Comparison of ENCODE assay signal across 1 cellular context in the genomic region with DNA sequence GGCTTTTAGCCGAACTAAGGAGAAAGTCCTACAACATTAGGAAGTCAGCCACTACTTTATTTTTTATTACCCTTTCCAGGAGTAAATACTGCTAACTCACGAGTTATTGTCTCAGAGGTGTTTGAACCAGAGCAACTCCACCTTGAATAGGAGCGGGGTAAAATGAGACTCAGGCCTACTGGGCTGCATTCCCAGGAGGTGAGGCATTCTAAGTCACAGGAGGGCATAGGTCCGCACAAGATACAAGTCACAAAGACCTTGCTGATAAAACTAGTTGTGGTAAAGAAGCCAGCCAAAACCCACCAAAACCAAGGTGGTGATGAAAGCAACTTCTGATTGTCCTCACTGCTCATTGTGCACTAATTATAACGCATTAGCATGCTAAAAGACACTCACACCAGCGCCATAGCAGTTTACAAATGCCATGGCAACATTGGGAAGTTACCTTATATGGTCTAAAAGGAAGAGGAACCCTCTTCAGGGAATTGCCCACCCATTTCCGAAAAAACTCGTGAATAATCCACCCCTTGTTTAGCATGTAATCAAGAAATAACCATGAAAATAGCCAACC.
TF ChIP-seq lines count a peak whose summit lies in the region.

No MANE protein-coding gene starts in this region.

TF ChIP-seq in GM12878, 131 proteins besides CTCF, POLR2A, EP300 and RAD21 (continued from another document):
- TF ChIP-seq GATAD2B (conservative IDR thresholded peaks at IDR 0.05; ENCODE audit: low read depth) (no peak), RAD51 (IDR thresholded peaks at IDR 0.05) (no peak), STAT3 (IDR thresholded peaks at IDR 0.05; ENCODE audit: low read depth, low read length) (no peak), MTA2 (IDR thresholded peaks at IDR 0.05; ENCODE audit: low read depth) (peak; percentile 70), ZNF384 (IDR thresholded peaks at IDR 0.05; ENCODE audit: borderline replicate concordance, low read depth, low read length) (no peak), FOXK2 (IDR thresholded peaks at IDR 0.05) (no peak), SUPT20H (IDR thresholded peaks at IDR 0.05; ENCODE audit: borderline replicate concordance, control insufficient read depth, low read depth, low read length) (no peak), EZH2 (IDR thresholded peaks at IDR 0.05; ENCODE audit: borderline replicate concordance, control insufficient read depth, low read depth, low read length) (no peak), RFX5 (IDR thresholded peaks at IDR 0.05; ENCODE audit: low read depth, low read length) (no peak), STAT1 (conservative IDR thresholded peaks at IDR 0.05) (no peak), NR2C2 (IDR thresholded peaks at IDR 0.05; ENCODE audit: borderline replicate concordance, control insufficient read depth, insufficient read length, low read depth) (no peak), LARP7 (IDR thresholded peaks at IDR 0.05) (no peak), BMI1 (IDR thresholded peaks at IDR 0.05; ENCODE audit: borderline replicate concordance) (peak; percentile 53; the same call in 1 of the 2 replicates), ATF7 (IDR thresholded peaks at IDR 0.05; ENCODE audit: low read depth) (no peak), ESRRA (IDR thresholded peaks at IDR 0.05; ENCODE audit: low read length) (no peak), ZNF274 (IDR thresholded peaks at IDR 0.05; ENCODE audit: insufficient read depth, insufficient read length) (no peak), RB1 (IDR thresholded peaks at IDR 0.05; ENCODE audit: borderline replicate concordance) (no peak), BCL3 (IDR thresholded peaks at IDR 0.05; ENCODE audit: borderline replicate concordance, insufficient read depth, low read depth, low read length, poor library complexity, severe bottlenecking) (no peak), SMARCA5 (IDR thresholded peaks at IDR 0.05) (no peak), SP1 (IDR thresholded peaks at IDR 0.05; ENCODE audit: low read depth, low read length) (no peak), MEF2B (IDR thresholded peaks at IDR 0.05; ENCODE audit: partially characterized antibody, poor library complexity, severe bottlenecking) (peak; percentile 11), RELB (IDR thresholded peaks at IDR 0.05; ENCODE audit: low read depth) (no peak), BHLHE40 (IDR thresholded peaks at IDR 0.05; ENCODE audit: borderline replicate concordance in 1 of 2, low read depth in 2 of 2, low read length in 1 of 2) (peak in 1 of 2 experiments; percentile 19; a peak in 1 of 4 replicates)
- TF ChIP-seq, protein P1, sequence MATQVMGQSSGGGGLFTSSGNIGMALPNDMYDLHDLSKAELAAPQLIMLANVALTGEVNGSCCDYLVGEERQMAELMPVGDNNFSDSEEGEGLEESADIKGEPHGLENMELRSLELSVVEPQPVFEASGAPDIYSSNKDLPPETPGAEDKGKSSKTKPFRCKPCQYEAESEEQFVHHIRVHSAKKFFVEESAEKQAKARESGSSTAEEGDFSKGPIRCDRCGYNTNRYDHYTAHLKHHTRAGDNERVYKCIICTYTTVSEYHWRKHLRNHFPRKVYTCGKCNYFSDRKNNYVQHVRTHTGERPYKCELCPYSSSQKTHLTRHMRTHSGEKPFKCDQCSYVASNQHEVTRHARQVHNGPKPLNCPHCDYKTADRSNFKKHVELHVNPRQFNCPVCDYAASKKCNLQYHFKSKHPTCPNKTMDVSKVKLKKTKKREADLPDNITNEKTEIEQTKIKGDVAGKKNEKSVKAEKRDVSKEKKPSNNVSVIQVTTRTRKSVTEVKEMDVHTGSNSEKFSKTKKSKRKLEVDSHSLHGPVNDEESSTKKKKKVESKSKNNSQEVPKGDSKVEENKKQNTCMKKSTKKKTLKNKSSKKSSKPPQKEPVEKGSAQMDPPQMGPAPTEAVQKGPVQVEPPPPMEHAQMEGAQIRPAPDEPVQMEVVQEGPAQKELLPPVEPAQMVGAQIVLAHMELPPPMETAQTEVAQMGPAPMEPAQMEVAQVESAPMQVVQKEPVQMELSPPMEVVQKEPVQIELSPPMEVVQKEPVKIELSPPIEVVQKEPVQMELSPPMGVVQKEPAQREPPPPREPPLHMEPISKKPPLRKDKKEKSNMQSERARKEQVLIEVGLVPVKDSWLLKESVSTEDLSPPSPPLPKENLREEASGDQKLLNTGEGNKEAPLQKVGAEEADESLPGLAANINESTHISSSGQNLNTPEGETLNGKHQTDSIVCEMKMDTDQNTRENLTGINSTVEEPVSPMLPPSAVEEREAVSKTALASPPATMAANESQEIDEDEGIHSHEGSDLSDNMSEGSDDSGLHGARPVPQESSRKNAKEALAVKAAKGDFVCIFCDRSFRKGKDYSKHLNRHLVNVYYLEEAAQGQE (IDR thresholded peaks at IDR 0.05; ENCODE audit: low read depth, low read length), result no peak
- TF ChIP-seq, protein P2, sequence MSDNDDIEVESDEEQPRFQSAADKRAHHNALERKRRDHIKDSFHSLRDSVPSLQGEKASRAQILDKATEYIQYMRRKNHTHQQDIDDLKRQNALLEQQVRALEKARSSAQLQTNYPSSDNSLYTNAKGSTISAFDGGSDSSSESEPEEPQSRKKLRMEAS (IDR thresholded peaks at IDR 0.05; ENCODE audit: low read depth, low read length), result no peak
- TF ChIP-seq, protein P3, sequence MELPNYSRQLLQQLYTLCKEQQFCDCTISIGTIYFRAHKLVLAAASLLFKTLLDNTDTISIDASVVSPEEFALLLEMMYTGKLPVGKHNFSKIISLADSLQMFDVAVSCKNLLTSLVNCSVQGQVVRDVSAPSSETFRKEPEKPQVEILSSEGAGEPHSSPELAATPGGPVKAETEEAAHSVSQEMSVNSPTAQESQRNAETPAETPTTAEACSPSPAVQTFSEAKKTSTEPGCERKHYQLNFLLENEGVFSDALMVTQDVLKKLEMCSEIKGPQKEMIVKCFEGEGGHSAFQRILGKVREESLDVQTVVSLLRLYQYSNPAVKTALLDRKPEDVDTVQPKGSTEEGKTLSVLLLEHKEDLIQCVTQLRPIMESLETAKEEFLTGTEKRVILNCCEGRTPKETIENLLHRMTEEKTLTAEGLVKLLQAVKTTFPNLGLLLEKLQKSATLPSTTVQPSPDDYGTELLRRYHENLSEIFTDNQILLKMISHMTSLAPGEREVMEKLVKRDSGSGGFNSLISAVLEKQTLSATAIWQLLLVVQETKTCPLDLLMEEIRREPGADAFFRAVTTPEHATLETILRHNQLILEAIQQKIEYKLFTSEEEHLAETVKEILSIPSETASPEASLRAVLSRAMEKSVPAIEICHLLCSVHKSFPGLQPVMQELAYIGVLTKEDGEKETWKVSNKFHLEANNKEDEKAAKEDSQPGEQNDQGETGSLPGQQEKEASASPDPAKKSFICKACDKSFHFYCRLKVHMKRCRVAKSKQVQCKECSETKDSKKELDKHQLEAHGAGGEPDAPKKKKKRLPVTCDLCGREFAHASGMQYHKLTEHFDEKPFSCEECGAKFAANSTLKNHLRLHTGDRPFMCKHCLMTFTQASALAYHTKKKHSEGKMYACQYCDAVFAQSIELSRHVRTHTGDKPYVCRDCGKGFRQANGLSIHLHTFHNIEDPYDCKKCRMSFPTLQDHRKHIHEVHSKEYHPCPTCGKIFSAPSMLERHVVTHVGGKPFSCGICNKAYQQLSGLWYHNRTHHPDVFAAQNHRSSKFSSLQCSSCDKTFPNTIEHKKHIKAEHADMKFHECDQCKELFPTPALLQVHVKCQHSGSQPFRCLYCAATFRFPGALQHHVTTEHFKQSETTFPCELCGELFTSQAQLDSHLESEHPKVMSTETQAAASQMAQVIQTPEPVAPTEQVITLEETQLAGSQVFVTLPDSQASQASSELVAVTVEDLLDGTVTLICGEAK (IDR thresholded peaks at IDR 0.05; ENCODE audit: borderline replicate concordance), result no peak
- TF ChIP-seq, protein P4, sequence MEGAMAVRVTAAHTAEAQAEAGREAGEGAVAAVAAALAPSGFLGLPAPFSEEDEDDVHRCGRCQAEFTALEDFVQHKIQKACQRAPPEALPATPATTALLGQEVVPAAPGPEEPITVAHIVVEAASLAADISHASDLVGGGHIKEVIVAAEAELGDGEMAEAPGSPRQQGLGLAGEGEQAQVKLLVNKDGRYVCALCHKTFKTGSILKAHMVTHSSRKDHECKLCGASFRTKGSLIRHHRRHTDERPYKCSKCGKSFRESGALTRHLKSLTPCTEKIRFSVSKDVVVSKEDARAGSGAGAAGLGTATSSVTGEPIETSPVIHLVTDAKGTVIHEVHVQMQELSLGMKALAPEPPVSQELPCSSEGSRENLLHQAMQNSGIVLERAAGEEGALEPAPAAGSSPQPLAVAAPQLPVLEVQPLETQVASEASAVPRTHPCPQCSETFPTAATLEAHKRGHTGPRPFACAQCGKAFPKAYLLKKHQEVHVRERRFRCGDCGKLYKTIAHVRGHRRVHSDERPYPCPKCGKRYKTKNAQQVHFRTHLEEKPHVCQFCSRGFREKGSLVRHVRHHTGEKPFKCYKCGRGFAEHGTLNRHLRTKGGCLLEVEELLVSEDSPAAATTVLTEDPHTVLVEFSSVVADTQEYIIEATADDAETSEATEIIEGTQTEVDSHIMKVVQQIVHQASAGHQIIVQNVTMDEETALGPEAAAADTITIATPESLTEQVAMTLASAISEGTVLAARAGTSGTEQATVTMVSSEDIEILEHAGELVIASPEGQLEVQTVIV (IDR thresholded peaks at IDR 0.05; ENCODE audit: borderline replicate concordance, partially characterized antibody), result no peak
- TF ChIP-seq, protein P5, sequence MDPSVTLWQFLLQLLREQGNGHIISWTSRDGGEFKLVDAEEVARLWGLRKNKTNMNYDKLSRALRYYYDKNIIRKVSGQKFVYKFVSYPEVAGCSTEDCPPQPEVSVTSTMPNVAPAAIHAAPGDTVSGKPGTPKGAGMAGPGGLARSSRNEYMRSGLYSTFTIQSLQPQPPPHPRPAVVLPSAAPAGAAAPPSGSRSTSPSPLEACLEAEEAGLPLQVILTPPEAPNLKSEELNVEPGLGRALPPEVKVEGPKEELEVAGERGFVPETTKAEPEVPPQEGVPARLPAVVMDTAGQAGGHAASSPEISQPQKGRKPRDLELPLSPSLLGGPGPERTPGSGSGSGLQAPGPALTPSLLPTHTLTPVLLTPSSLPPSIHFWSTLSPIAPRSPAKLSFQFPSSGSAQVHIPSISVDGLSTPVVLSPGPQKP (IDR thresholded peaks at IDR 0.05; ENCODE audit: low read depth, low read length), result 0 out of 2 replicates have a peak, but pooled peaks have one; percentile 60
- TF ChIP-seq, protein P6, sequence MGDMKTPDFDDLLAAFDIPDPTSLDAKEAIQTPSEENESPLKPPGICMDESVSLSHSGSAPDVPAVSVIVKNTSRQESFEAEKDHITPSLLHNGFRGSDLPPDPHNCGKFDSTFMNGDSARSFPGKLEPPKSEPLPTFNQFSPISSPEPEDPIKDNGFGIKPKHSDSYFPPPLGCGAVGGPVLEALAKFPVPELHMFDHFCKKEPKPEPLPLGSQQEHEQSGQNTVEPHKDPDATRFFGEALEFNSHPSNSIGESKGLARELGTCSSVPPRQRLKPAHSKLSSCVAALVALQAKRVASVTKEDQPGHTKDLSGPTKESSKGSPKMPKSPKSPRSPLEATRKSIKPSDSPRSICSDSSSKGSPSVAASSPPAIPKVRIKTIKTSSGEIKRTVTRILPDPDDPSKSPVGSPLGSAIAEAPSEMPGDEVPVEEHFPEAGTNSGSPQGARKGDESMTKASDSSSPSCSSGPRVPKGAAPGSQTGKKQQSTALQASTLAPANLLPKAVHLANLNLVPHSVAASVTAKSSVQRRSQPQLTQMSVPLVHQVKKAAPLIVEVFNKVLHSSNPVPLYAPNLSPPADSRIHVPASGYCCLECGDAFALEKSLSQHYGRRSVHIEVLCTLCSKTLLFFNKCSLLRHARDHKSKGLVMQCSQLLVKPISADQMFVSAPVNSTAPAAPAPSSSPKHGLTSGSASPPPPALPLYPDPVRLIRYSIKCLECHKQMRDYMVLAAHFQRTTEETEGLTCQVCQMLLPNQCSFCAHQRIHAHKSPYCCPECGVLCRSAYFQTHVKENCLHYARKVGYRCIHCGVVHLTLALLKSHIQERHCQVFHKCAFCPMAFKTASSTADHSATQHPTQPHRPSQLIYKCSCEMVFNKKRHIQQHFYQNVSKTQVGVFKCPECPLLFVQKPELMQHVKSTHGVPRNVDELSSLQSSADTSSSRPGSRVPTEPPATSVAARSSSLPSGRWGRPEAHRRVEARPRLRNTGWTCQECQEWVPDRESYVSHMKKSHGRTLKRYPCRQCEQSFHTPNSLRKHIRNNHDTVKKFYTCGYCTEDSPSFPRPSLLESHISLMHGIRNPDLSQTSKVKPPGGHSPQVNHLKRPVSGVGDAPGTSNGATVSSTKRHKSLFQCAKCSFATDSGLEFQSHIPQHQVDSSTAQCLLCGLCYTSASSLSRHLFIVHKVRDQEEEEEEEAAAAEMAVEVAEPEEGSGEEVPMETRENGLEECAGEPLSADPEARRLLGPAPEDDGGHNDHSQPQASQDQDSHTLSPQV (IDR thresholded peaks at IDR 0.05), result 0 out of 2 replicates have a peak, but pooled peaks have one; percentile 37
